ENCODE assay signal across 17 cellular contexts in genomic region chr12:105978686-105979085, GRCh38.
"Had no signal": no experiment of that assay in that cellular context is flagged by ENCODE, and none has a peak within 500 bp of the region (broad histone marks: within the 10 kb centered on the region; RNA-seq: fewer than 3 reads in every experiment).

No MANE protein-coding gene starts in this region.

- H3K4me1 ChIP-seq: gastroesophageal sphincter, right lobe of liver, stomach had no signal

- H3K4me1 Mint-ChIP-seq: naive thymus-derived CD4-positive, alpha-beta T cell; T-helper 17 cell had no signal

- H3K4me3 Mint-ChIP-seq: activated CD8-positive, alpha-beta T cell treated with anti-CD3 and anti-CD28 coated beads for 36 hours; activated T-cell treated with anti-CD3 and anti-CD28 coated beads, Interleukin-2, amount 50 U/mL, for 4 hours; brain; naive thymus-derived CD4-positive, alpha-beta T cell; T-helper 17 cell; WTC11 had no signal

- H3K27ac ChIP-seq: gastroesophageal sphincter, right lobe of liver, spleen, stomach, testis had no signal

- H3K27me3 ChIP-seq: gastroesophageal sphincter, right lobe of liver, stomach, testis had no signal

- H3K27me3 Mint-ChIP-seq: brain, T-helper 17 cell had no signal

- H3K4me3 ChIP-seq: gastroesophageal sphincter, lung, right lobe of liver, spleen, stomach, testis had no signal

- H3K27ac Mint-ChIP-seq: activated CD8-positive, alpha-beta T cell treated with anti-CD3 and anti-CD28 coated beads for 36 hours; naive thymus-derived CD4-positive, alpha-beta T cell; T-helper 17 cell; WTC11 had no signal

- H3K9me3 ChIP-seq: gastroesophageal sphincter, right lobe of liver, spleen, stomach, testis had no signal

- DNase-seq: activated CD4-positive, alpha-beta T cell treated with anti-CD3 and anti-CD28 coated beads for 48 hours; activated CD8-positive, alpha-beta T cell treated with anti-CD3 and anti-CD28 coated beads for 36 hours; activated effector memory CD4-positive, alpha-beta T cell treated with Interleukin-2 at 50 U/mL for 16 hours; activated naive CD4-positive, alpha-beta T cell treated with anti-CD3 and anti-CD28 coated beads, Interleukin-2, amount 50 U/mL, for 16 hours; activated T-cell treated with anti-CD3 and anti-CD28 coated beads, Interleukin-2, amount 50 U/mL, for 4 hours; effector CD8-positive, alpha-beta T cell; islet precursor cell; naive thymus-derived CD4-positive, alpha-beta T cell; right lobe of liver; spleen; stomach; T-helper 17 cell; testis had no signal

- H3K36me3 ChIP-seq: gastroesophageal sphincter, right lobe of liver, spleen, stomach had no signal

- H3K36me3 Mint-ChIP-seq: brain; naive thymus-derived CD4-positive, alpha-beta T cell; WTC11 had no signal

- H3K9me3 Mint-ChIP-seq: activated CD8-positive, alpha-beta T cell treated with anti-CD3 and anti-CD28 coated beads for 36 hours; activated T-cell treated with anti-CD3 and anti-CD28 coated beads, Interleukin-2, amount 50 U/mL, for 4 hours had no signal
